ENCODE assay signal across 32 cellular contexts in genomic region chr3:58540176-58540863, GRCh38. TPM values are rescaled to one million over a fixed set of nuclear protein-coding genes. Genes with fewer than 3 reads are reported as not detected.
"Had no signal": no experiment of that assay in that cellular context is flagged by ENCODE, and none has a peak within 500 bp of the region (broad histone marks: within the 10 kb centered on the region; RNA-seq: fewer than 3 reads in every experiment).

No MANE protein-coding gene starts in this region.

- H3K4me2 ChIP-seq: hepatocyte had no signal

- H3K27ac ChIP-seq: adrenal gland, ascending aorta, brain microvascular endothelial cell, gastroesophageal sphincter, hepatocyte, neutrophil, ovary, sigmoid colon, thoracic aorta, WERI-Rb-1 had no signal

- FAIRE-seq: endothelial cell of umbilical vein, keratinocyte, small intestine had no signal

- H3K36me3 ChIP-seq: adrenal gland, ascending aorta, brain microvascular endothelial cell, gastroesophageal sphincter, neutrophil, ovary, sigmoid colon, thoracic aorta, WERI-Rb-1 had no signal

- ATAC-seq: activated CD4-positive, CD25-positive, alpha-beta regulatory T cell treated with anti-CD3 and anti-CD28 coated beads, Interleukin-2, amount 50 U/mL, for 24 hours; gastroesophageal sphincter; left cardiac atrium; stimulated activated effector memory CD8-positive, alpha-beta T cell treated with anti-CD3 and anti-CD28 coated beads, Interleukin-12 subunit alpha, Interleukin-12 subunit beta, amount 100 ng/mL, for 72 hours had no signal

- DNase-seq: activated CD4-positive, alpha-beta T cell treated with anti-CD3 and anti-CD28 coated beads for 48 hours; activated CD4-positive, alpha-beta T cell treated with anti-CD3 and anti-CD28 coated beads, Interleukin-2, amount 50 U/mL, for 48 hours; activated naive CD4-positive, alpha-beta T cell treated with Interleukin-2 at 50 U/mL for 16 hours; activated T-cell treated with anti-CD3 and anti-CD28 coated beads, Interleukin-2, amount 50 U/mL, for 24 hours; adrenal gland; brain microvascular endothelial cell; cortex of kidney; left cardiac atrium; mammary epithelial cell; naive B cell; nephron progenitor cell; ovary; sigmoid colon; small intestine; stimulated activated CD4-positive, alpha-beta T cell treated with anti-CD3 and anti-CD28 coated beads, Interleukin-4, amount 100 ng/mL, for 24 hours; SW 1271; T1000; trophoblast cell; WERI-Rb-1 had no signal

- H3K79me2 ChIP-seq: hepatocyte had no signal

- H3K27me3 ChIP-seq: adrenal gland, ascending aorta, brain microvascular endothelial cell, gastroesophageal sphincter, hepatocyte, neutrophil, ovary, sigmoid colon had no signal

- H3K4me3 ChIP-seq: adrenal gland, ascending aorta, gastroesophageal sphincter, hepatocyte, ovary, sigmoid colon, thoracic aorta had no signal

- H3K9me3 ChIP-seq: adrenal gland, ascending aorta, gastroesophageal sphincter, neutrophil, ovary, sigmoid colon, thoracic aorta had no signal

- H2AFZ ChIP-seq: hepatocyte had no signal

RNA-seq across cellular contexts. Expression of gene ACOX2, which starts 3.3 kb away (rescaled TPM):
- total RNA-seq: activated T-helper 2 cell treated with anti-CD3 and anti-CD28 coated beads, Interferon-gamma antibody, Interleukin-2, Interleukin-4, amounts not matched to agents 10 μg/mL and 5 μg/mL and 100 μg/mL, durations not matched to agents 14 hours and 24 hours and 36 hours had no signal

RNA-seq across cellular contexts. Expression of gene FAM107A, which starts 36.9 kb away (rescaled TPM):
- total RNA-seq: activated T-helper 2 cell treated with anti-CD3 and anti-CD28 coated beads, Interferon-gamma antibody, Interleukin-2, Interleukin-4, amounts not matched to agents 10 μg/mL and 5 μg/mL and 100 μg/mL, durations not matched to agents 14 hours and 24 hours and 36 hours; fibroblast of villous mesenchyme; mesothelial cell of epicardium; progenitor cell of endocrine pancreas had no signal
- polyA plus RNA-seq: keratinocyte, mammary epithelial cell had no signal
